ENCODE assay signal across 22 cellular contexts in the genomic region with DNA sequence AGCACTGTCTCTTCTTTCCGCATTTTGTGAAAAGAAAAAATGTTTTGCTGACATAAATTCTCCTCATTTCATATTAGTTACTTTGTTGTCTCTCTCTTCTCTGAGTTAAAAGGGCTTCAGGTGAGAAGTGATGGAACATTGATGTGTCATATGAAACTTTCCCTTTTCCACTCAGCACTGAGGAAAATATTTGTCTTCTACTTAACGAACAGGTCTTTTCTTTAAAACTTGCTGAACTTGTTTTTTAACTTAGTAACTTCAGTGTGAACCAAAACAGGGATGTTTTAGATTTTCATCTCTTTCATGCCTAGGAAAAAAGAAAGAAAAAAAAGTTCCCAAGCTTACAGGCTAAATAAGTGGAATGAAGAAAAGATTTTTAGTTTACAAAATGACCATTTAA. TPM values are rescaled to one million over a fixed set of nuclear protein-coding genes. Genes with fewer than 3 reads are reported as not detected.
"Had no signal": no experiment of that assay in that cellular context is flagged by ENCODE, and none has a peak within 500 bp of the region (broad histone marks: within the 10 kb centered on the region; RNA-seq: fewer than 3 reads in every experiment).

No MANE protein-coding gene starts in this region.

- H3K27me3 ChIP-seq: gastrocnemius medialis, heart left ventricle, right atrium auricular region, transverse colon had no signal

- DNase-seq: activated CD8-positive, alpha-beta T cell treated with anti-CD3 and anti-CD28 coated beads for 36 hours; activated effector memory CD4-positive, alpha-beta T cell treated with Interleukin-2 at 50 U/mL for 16 hours; activated naive CD4-positive, alpha-beta T cell treated with anti-CD3 and anti-CD28 coated beads, Interleukin-2, amount 10 ng/mL, durations not matched to agents 7 days and 5 days; activated naive CD8-positive, alpha-beta T cell treated with anti-CD3 and anti-CD28 coated beads, Interleukin-2, amount 50 U/mL, for 24 hours; activated T-cell treated with anti-CD3 and anti-CD28 coated beads, Interleukin-2, amount 50 U/mL, for 1 hour; anterior cingulate cortex; central memory CD4-positive, alpha-beta T cell; endodermal cell; gastrocnemius medialis; heart left ventricle; left ventricle myocardium inferior; mammary epithelial cell; stimulated activated CD4-positive, alpha-beta T cell treated with anti-CD3 and anti-CD28 coated beads, Interleukin-15, amount 100 ng/mL, for 24 hours; stimulated activated CD4-positive, alpha-beta T cell treated with anti-CD3 and anti-CD28 coated beads, Interleukin-2, amount 100 ng/mL, for 48 hours; T-helper 2 cell; transverse colon had no signal

- H3K27ac Mint-ChIP-seq: activated CD8-positive, alpha-beta T cell treated with anti-CD3 and anti-CD28 coated beads for 36 hours; activated naive CD4-positive, alpha-beta T cell treated with anti-CD3 and anti-CD28 coated beads, Interleukin-2, amount 10 ng/mL, durations not matched to agents 7 days and 5 days; activated naive CD8-positive, alpha-beta T cell treated with anti-CD3 and anti-CD28 coated beads, Interleukin-2, amount 50 U/mL, for 24 hours; endodermal cell; stimulated activated naive CD8-positive, alpha-beta T cell treated with anti-CD3 and anti-CD28 coated beads, Interleukin-15, Interleukin-2, amounts not matched to agents 100 ng/mL and 50 ng/mL, for 24 hours had no signal

- H3K36me3 Mint-ChIP-seq: activated naive CD4-positive, alpha-beta T cell treated with anti-CD3 and anti-CD28 coated beads, Interleukin-2, amount 10 ng/mL, durations not matched to agents 7 days and 5 days; brain had no signal

- H3K27ac ChIP-seq: gastrocnemius medialis, heart left ventricle, left ventricle myocardium inferior, prostate gland, right atrium auricular region, transverse colon had no signal

- H3K9me3 Mint-ChIP-seq: activated CD8-positive, alpha-beta T cell treated with anti-CD3 and anti-CD28 coated beads for 36 hours; activated naive CD4-positive, alpha-beta T cell treated with anti-CD3 and anti-CD28 coated beads, Interleukin-2, amount 10 ng/mL, durations not matched to agents 7 days and 5 days; activated naive CD8-positive, alpha-beta T cell treated with anti-CD3 and anti-CD28 coated beads, Interleukin-2, amount 50 U/mL, for 24 hours; brain; endodermal cell; neural crest cell; stimulated activated naive CD8-positive, alpha-beta T cell treated with anti-CD3 and anti-CD28 coated beads, Interleukin-15, Interleukin-2, amounts not matched to agents 100 ng/mL and 50 ng/mL, for 24 hours had no signal

- H3K4me1 Mint-ChIP-seq: activated naive CD4-positive, alpha-beta T cell treated with anti-CD3 and anti-CD28 coated beads, Interleukin-2, amount 10 ng/mL, durations not matched to agents 7 days and 5 days; activated naive CD8-positive, alpha-beta T cell treated with anti-CD3 and anti-CD28 coated beads, Interleukin-2, amount 50 U/mL, for 24 hours had no signal

- H3K4me3 Mint-ChIP-seq: activated CD8-positive, alpha-beta T cell treated with anti-CD3 and anti-CD28 coated beads for 36 hours; activated naive CD4-positive, alpha-beta T cell treated with anti-CD3 and anti-CD28 coated beads, Interleukin-2, amount 10 ng/mL, durations not matched to agents 7 days and 5 days; activated naive CD8-positive, alpha-beta T cell treated with anti-CD3 and anti-CD28 coated beads, Interleukin-2, amount 50 U/mL, for 24 hours; brain; endodermal cell; neural crest cell; stimulated activated naive CD8-positive, alpha-beta T cell treated with anti-CD3 and anti-CD28 coated beads, Interleukin-15, Interleukin-2, amounts not matched to agents 100 ng/mL and 50 ng/mL, for 24 hours had no signal

- H3K4me1 ChIP-seq: gastrocnemius medialis, heart left ventricle, left ventricle myocardium inferior, prostate gland, right atrium auricular region, transverse colon had no signal

- ATAC-seq: activated CD8-positive, alpha-beta T cell treated with anti-CD3 and anti-CD28 coated beads for 36 hours; activated naive CD8-positive, alpha-beta T cell treated with anti-CD3 and anti-CD28 coated beads, Interleukin-2, amount 50 U/mL, for 24 hours; gastrocnemius medialis; heart left ventricle had no signal

RNA-seq across cellular contexts. Expression of a gene that starts 19.0 kb away (rescaled TPM):
- total RNA-seq: activated CD8-positive, alpha-beta T cell treated with anti-CD3 and anti-CD28 coated beads for 36 hours; mononuclear cell had no signal
